ENCODE assay signal across 1 cellular context in the genomic region with DNA sequence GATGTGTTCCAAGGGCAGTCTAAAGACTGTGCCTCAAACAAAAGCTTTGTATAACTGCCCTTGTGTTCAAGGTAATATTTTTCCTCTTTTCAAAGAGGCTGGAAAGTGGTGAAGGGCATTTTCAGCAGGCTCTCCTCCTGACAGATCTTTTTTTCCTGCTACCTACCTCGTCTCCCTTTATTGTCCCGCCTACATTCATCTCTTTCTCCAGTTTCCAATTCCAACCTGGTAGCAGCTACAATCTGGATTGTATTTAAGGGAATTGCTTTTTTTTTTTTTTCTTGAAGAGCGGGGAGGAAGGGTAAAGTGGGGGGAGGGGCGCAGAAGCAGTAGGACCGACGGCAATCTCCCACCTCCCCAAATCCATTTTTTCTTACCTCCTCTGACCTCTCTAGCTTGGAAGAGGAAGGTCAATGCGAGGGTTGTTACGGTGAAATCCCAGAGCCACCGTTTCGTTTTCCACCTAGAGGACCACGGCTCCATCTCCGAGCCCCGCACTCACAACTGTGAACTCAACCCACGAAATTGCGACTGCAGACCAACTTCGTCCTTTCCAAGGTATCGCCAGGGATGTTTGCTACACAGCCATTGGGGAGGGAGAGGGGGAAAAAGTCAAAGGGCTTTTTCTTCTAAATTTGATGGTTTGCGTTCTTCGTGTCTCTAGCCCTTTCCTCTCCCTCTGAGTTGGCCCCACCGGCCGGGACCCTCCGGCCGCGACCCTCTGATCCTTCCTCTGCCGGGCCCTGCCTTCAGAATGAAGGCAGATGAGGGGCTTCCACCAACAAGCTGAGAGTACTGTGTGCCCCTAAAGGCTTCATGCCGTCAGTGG.
TF ChIP-seq lines count a peak whose summit lies in the region.

A gene (minus strand): TSS at position 827 of the 829 bp plus-strand sequence. CDS start 344 bp downstream, at position 483.

TF ChIP-seq in neural cell, 6 proteins besides CTCF, POLR2A, EP300 and RAD21 (continued from another document):
- TF ChIP-seq, protein P1, sequence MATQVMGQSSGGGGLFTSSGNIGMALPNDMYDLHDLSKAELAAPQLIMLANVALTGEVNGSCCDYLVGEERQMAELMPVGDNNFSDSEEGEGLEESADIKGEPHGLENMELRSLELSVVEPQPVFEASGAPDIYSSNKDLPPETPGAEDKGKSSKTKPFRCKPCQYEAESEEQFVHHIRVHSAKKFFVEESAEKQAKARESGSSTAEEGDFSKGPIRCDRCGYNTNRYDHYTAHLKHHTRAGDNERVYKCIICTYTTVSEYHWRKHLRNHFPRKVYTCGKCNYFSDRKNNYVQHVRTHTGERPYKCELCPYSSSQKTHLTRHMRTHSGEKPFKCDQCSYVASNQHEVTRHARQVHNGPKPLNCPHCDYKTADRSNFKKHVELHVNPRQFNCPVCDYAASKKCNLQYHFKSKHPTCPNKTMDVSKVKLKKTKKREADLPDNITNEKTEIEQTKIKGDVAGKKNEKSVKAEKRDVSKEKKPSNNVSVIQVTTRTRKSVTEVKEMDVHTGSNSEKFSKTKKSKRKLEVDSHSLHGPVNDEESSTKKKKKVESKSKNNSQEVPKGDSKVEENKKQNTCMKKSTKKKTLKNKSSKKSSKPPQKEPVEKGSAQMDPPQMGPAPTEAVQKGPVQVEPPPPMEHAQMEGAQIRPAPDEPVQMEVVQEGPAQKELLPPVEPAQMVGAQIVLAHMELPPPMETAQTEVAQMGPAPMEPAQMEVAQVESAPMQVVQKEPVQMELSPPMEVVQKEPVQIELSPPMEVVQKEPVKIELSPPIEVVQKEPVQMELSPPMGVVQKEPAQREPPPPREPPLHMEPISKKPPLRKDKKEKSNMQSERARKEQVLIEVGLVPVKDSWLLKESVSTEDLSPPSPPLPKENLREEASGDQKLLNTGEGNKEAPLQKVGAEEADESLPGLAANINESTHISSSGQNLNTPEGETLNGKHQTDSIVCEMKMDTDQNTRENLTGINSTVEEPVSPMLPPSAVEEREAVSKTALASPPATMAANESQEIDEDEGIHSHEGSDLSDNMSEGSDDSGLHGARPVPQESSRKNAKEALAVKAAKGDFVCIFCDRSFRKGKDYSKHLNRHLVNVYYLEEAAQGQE (IDR thresholded peaks at IDR 0.05; ENCODE audit: borderline replicate concordance), result no peak
- no peak for TF ChIP-seq TAF1 (IDR thresholded peaks at IDR 0.05; ENCODE audit: low read depth)
- TF ChIP-seq POLR2AphosphoS5 (IDR thresholded peaks at IDR 0.05), result no peak
